Comparison of ENCODE assay signal across 1 cellular context in genomic region chr17:2282297-2282873, GRCh38.
A peak's percentile ranks its signal among the peaks of the same experiment; 100 is the strongest.
TF ChIP-seq lines count a peak whose summit lies in the region.

No MANE protein-coding gene starts in this region.

TF ChIP-seq in K562, 482 proteins besides CTCF, POLR2A, EP300 and RAD21 (continued from another document and continues in another):
- no peak for TF ChIP-seq TSHZ1 (CRISPR knock-in tag; IDR thresholded peaks at IDR 0.05)
- TF ChIP-seq, protein P1, sequence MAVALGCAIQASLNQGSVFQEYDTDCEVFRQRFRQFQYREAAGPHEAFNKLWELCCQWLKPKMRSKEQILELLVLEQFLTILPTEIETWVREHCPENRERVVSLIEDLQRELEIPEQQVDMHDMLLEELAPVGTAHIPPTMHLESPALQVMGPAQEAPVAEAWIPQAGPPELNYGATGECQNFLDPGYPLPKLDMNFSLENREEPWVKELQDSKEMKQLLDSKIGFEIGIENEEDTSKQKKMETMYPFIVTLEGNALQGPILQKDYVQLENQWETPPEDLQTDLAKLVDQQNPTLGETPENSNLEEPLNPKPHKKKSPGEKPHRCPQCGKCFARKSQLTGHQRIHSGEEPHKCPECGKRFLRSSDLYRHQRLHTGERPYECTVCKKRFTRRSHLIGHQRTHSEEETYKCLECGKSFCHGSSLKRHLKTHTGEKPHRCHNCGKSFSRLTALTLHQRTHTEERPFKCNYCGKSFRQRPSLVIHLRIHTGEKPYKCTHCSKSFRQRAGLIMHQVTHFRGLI (CRISPR knock-in tag; IDR thresholded peaks at IDR 0.05) = no peak
- 0 out of 2 replicates have a peak, but pooled peaks have one; percentile 36 for TF ChIP-seq MECOM (CRISPR knock-in tag; IDR thresholded peaks at IDR 0.05)
- TF ChIP-seq SRSF9 (IDR thresholded peaks at IDR 0.05; ENCODE audit: borderline replicate concordance, low read depth, low read length) = no peak
- no peak for TF ChIP-seq IRF2 (CRISPR knock-in tag; IDR thresholded peaks at IDR 0.05)
- no peak for TF ChIP-seq E2F1 (CRISPR knock-in tag; IDR thresholded peaks at IDR 0.05)
- no peak for TF ChIP-seq PHB (CRISPR knock-in tag; IDR thresholded peaks at IDR 0.05)
- TF ChIP-seq TARDBP (IDR thresholded peaks at IDR 0.05) = no peak
- TF ChIP-seq DACH1 (IDR thresholded peaks at IDR 0.05; ENCODE audit: partially characterized antibody) = no peak
- TF ChIP-seq FOXP1 (CRISPR knock-in tag; IDR thresholded peaks at IDR 0.05) = no peak
- no peak for TF ChIP-seq ZBTB49 (CRISPR knock-in tag; IDR thresholded peaks at IDR 0.05; ENCODE audit: borderline replicate concordance)
- no peak for TF ChIP-seq CGGBP1 (CRISPR knock-in tag; IDR thresholded peaks at IDR 0.05)
- TF ChIP-seq PHTF2 (CRISPR knock-in tag; IDR thresholded peaks at IDR 0.05) = no peak
- no peak for TF ChIP-seq CREB1 (IDR thresholded peaks at IDR 0.05)
- no peak for TF ChIP-seq CREB1 (CRISPR knock-in tag; IDR thresholded peaks at IDR 0.05)
- TF ChIP-seq E2F8 (IDR thresholded peaks at IDR 0.05; ENCODE audit: low read depth, partially characterized antibody) = no peak
- TF ChIP-seq, protein P2, sequence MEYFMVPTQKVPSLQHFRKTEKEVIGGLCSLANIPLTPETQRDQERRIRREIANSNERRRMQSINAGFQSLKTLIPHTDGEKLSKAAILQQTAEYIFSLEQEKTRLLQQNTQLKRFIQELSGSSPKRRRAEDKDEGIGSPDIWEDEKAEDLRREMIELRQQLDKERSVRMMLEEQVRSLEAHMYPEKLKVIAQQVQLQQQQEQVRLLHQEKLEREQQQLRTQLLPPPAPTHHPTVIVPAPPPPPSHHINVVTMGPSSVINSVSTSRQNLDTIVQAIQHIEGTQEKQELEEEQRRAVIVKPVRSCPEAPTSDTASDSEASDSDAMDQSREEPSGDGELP (CRISPR knock-in tag; IDR thresholded peaks at IDR 0.05; ENCODE audit: borderline replicate concordance) = peak; percentile 82
- no peak for TF ChIP-seq HBP1 (CRISPR knock-in tag; IDR thresholded peaks at IDR 0.05)
- TF ChIP-seq ZBTB40 (IDR thresholded peaks at IDR 0.05) = peak; percentile 50; the same call in 1 of the 2 replicates
- TF ChIP-seq ZBTB40 (CRISPR knock-in tag; IDR thresholded peaks at IDR 0.05) = no peak
- TF ChIP-seq ATF3 (IDR thresholded peaks at IDR 0.05) = peak; percentile 95
- no peak for TF ChIP-seq ATF3 (CRISPR knock-in tag; conservative IDR thresholded peaks at IDR 0.05)
- no peak for TF ChIP-seq ZNF174 (CRISPR knock-in tag; IDR thresholded peaks at IDR 0.05)
- TF ChIP-seq FOXK2 (conservative IDR thresholded peaks at IDR 0.05 in 1 of 2, IDR thresholded peaks at IDR 0.05 in 1 of 2; ENCODE audit: low read depth in 2 of 2) = peak in 1 of 2 experiments; percentile 22; a peak in 1 of 4 replicates
- TF ChIP-seq XRCC5 (IDR thresholded peaks at IDR 0.05; ENCODE audit: low read depth, low read length) = no peak
